ENCODE assay signal across 9 cellular contexts in the genomic region with DNA sequence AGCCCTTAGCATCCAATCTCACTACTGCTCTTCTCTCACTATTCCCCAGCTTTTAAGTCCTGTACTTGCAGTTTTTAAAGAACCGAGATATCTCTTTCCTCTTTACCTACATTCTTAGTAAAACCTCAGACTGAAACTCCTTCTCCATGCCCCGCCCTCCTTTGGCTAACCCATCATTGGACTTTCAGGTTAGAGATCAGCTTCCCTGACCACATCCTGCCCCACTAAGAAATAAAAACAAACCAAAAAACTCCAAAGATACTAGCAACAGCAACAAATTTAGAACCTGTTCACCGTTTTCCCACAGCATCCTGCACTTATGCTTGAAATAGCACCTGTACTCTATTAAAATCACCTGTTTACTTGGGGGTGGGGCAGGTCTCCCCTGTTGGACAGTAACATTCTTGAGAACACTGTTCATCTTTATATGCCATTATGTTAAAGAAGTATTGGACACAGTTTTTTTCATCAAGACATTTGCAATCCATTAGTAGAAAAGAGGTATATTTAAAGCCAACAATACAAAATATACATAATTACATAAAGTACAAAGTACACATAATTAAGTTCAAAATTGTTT. TPM values are rescaled to one million over a fixed set of nuclear protein-coding genes. Genes with fewer than 3 reads are reported as not detected.
DNase-seq lines count a peak whose midpoint lies in the region; ATAC-seq and TF ChIP-seq lines count a peak whose summit lies in the region.
"Had no signal": no experiment of that assay in that cellular context is flagged by ENCODE, and none has a peak within 500 bp of the region (broad histone marks: within the 10 kb centered on the region; RNA-seq: fewer than 3 reads in every experiment).

No MANE protein-coding gene starts in this region.

- H3K9me3 Mint-ChIP-seq in activated CD8-positive, alpha-beta T cell treated with anti-CD3 and anti-CD28 coated beads, Interleukin-2, amount 10 ng/mL, durations not matched to agents 7 days and 5 days (ENCODE audit: insufficient read depth) = peaks cover 5% of the 10 kb centered on the region
- H3K9me3 Mint-ChIP-seq: memory B cell had no signal

- no peak overlapping the region for H2BK12ac ChIP-seq in mesenchymal stem cell (ENCODE audit: low read length in 2 of 2)

- peaks cover 44% of the 10 kb centered on the region for H3K4me1 Mint-ChIP-seq in activated CD8-positive, alpha-beta T cell treated with anti-CD3 and anti-CD28 coated beads, Interleukin-2, amount 10 ng/mL, durations not matched to agents 7 days and 5 days (ENCODE audit: low read depth)

- POLR2A ChIA-PET in activated CD8-positive, alpha-beta T cell treated with anti-CD3 and anti-CD28 coated beads, Interleukin-2, amount 10 ng/mL, durations not matched to agents 7 days and 5 days (lab: Charles Lee) = interaction anchor here (0.7 to 5.1 kb wide), 5 partner anchors 16 to 47 kb away, joined by 3 to 40 read pairs (median 4); a partner anchor contains a TSS

- ATAC-seq in GM19395 (IDR thresholded peaks at IDR 0.05; ENCODE audit: unreplicated experiment) = peak; percentile 89
- peak; percentile 80 for ATAC-seq in HG03196 (IDR thresholded peaks at IDR 0.05; ENCODE audit: unreplicated experiment)
- ATAC-seq in activated CD8-positive, alpha-beta T cell treated with anti-CD3 and anti-CD28 coated beads, Interleukin-2, amount 10 ng/mL, durations not matched to agents 7 days and 5 days = peak; percentile 93

- no peak for TF ChIP-seq CTCF in ascending aorta (IDR thresholded peaks at IDR 0.05)

- H3K27ac ChIP-seq in mesenchymal stem cell (ENCODE audit: low read length, poor library complexity, severe bottlenecking) = no peak overlapping the region
- no peak overlapping the region for H3K27ac ChIP-seq in substantia nigra (ENCODE audit: low read depth, low read length, poor library complexity, severe bottlenecking)
- no peak overlapping the region for H3K27ac ChIP-seq in ascending aorta

- H3K27me3 ChIP-seq in mesenchymal stem cell (ENCODE audit: control insufficient read depth in 1 of 2, insufficient read depth in 1 of 2, low read length in 2 of 2) = no peaks in the 10 kb centered on the region
- H3K27me3 ChIP-seq in ascending aorta = no peaks in the 10 kb centered on the region

- H4K8ac ChIP-seq in mesenchymal stem cell (ENCODE audit: low read length) = no peak overlapping the region

- intact Hi-C loops in ascending aorta (cut with DNase I) = no loop called here

- H3K4me1 ChIP-seq in mesenchymal stem cell (ENCODE audit: control insufficient read depth, insufficient read depth, low read depth, low read length) = no peaks in the 10 kb centered on the region
- H3K4me1 ChIP-seq in ascending aorta = no peaks in the 10 kb centered on the region

- no peak overlapping the region for H2AK5ac ChIP-seq in mesenchymal stem cell (ENCODE audit: low read length, severe bottlenecking)

- H2BK5ac ChIP-seq in mesenchymal stem cell (ENCODE audit: low read depth, low read length, poor library complexity, severe bottlenecking) = no peak overlapping the region

- no peak overlapping the region for H2BK120ac ChIP-seq in mesenchymal stem cell (ENCODE audit: low read depth, low read length)

- H3K18ac ChIP-seq in mesenchymal stem cell (ENCODE audit: low read depth in 1 of 2, low read length in 2 of 2) = no peak overlapping the region

- peaks cover 6% of the 10 kb centered on the region for H3K27me3 Mint-ChIP-seq in activated CD8-positive, alpha-beta T cell treated with anti-CD3 and anti-CD28 coated beads, Interleukin-2, amount 10 ng/mL, durations not matched to agents 7 days and 5 days (ENCODE audit: low read depth)

- H3K4me3 Mint-ChIP-seq in activated CD8-positive, alpha-beta T cell treated with anti-CD3 and anti-CD28 coated beads, Interleukin-2, amount 10 ng/mL, durations not matched to agents 7 days and 5 days = peak overlapping the region; percentile 56
- H3K4me3 Mint-ChIP-seq: memory B cell had no signal

- peak overlapping the region; percentile 77 for H3K27ac Mint-ChIP-seq in activated CD8-positive, alpha-beta T cell treated with anti-CD3 and anti-CD28 coated beads, Interleukin-2, amount 10 ng/mL, durations not matched to agents 7 days and 5 days
- H3K27ac Mint-ChIP-seq: memory B cell had no signal

- H2BK15ac ChIP-seq in mesenchymal stem cell (ENCODE audit: low read depth, poor library complexity, severe bottlenecking) = no peak overlapping the region

- no peak overlapping the region for H3K9ac ChIP-seq in mesenchymal stem cell (ENCODE audit: low read length)

- H3K4ac ChIP-seq in mesenchymal stem cell (ENCODE audit: low read depth in 1 of 2, low read length in 2 of 2) = no peak overlapping the region

- H3K36me3 ChIP-seq in mesenchymal stem cell (ENCODE audit: control insufficient read depth in 1 of 2, insufficient read depth in 2 of 2, low read depth in 1 of 2, low read length in 2 of 2) = no peaks in the 10 kb centered on the region
- no peaks in the 10 kb centered on the region for H3K36me3 ChIP-seq in ascending aorta

- no peaks in the 10 kb centered on the region for H3K79me1 ChIP-seq in mesenchymal stem cell (replicated peaks; ENCODE audit: low read length, poor library complexity, severe bottlenecking)

- CTCF ChIA-PET in activated CD8-positive, alpha-beta T cell treated with anti-CD3 and anti-CD28 coated beads, Interleukin-2, amount 10 ng/mL, durations not matched to agents 7 days and 5 days (lab: Charles Lee) = interaction anchor here (0.7 to 3.5 kb wide), 6 partner anchors 11 to 282 kb away, joined by 3 to 9 read pairs (median 4); a partner anchor contains a TSS

- peak; percentile 91 for DNase-seq in activated CD8-positive, alpha-beta T cell treated with anti-CD3 and anti-CD28 coated beads, Interleukin-2, amount 10 ng/mL, durations not matched to agents 7 days and 5 days
- DNase-seq in stimulated activated CD8-positive, alpha-beta memory T cell treated with anti-CD3 and anti-CD28 coated beads, Interleukin-12 subunit alpha, Interleukin-12 subunit beta, amount 100 ng/mL, for 1 hour (ENCODE audit: low read depth) = peak; percentile 4
- DNase-seq in mesenchymal stem cell = no peak
- DNase-seq in substantia nigra (lab: John Stamatoyannopoulos, UW) = no peak
- no peak for DNase-seq in cerebellum (ENCODE audit: low spot score)
- no peak for DNase-seq in ascending aorta (ENCODE audit: low spot score in 2 of 2)

- H3K4me3 ChIP-seq in mesenchymal stem cell (ENCODE audit: insufficient read depth in 1 of 2, low read depth in 1 of 2, low read length in 2 of 2) = no peak overlapping the region
- no peak overlapping the region for H3K4me3 ChIP-seq in ascending aorta

- no peak overlapping the region for H3K23ac ChIP-seq in mesenchymal stem cell (ENCODE audit: low read length in 2 of 2)

- 86% methylated on average over 3 of the region's 3 CpGs for WGBS in mesenchymal stem cell

- no peak overlapping the region for H3K14ac ChIP-seq in mesenchymal stem cell (ENCODE audit: low read length in 2 of 2)

- H4K91ac ChIP-seq in mesenchymal stem cell (ENCODE audit: low read length) = no peak overlapping the region

- H3K4me2 ChIP-seq in mesenchymal stem cell (ENCODE audit: low read length, poor library complexity, severe bottlenecking) = no peak overlapping the region

- H3K36me3 Mint-ChIP-seq in activated CD8-positive, alpha-beta T cell treated with anti-CD3 and anti-CD28 coated beads, Interleukin-2, amount 10 ng/mL, durations not matched to agents 7 days and 5 days (ENCODE audit: low read depth) = peaks cover 7% of the 10 kb centered on the region
- H3K36me3 Mint-ChIP-seq: memory B cell had no signal

- no peaks in the 10 kb centered on the region for H3K9me3 ChIP-seq in mesenchymal stem cell (ENCODE audit: control insufficient read depth, low read length)
- no peaks in the 10 kb centered on the region for H3K9me3 ChIP-seq in ascending aorta

- H2AFZ ChIP-seq in mesenchymal stem cell (ENCODE audit: low read depth, low read length) = no peak overlapping the region

RNA-seq across cellular contexts. Expression of a gene that starts 16.3 kb away (rescaled TPM):
- 10 to 100 TPM; 36.3 to 38.7 TPM for total RNA-seq in activated CD8-positive, alpha-beta T cell treated with anti-CD3 and anti-CD28 coated beads, Interleukin-2, amount 10 ng/mL, durations not matched to agents 7 days and 5 days
- 29.4 TPM for polyA plus RNA-seq in mesenchymal stem cell (2013, experiment 1 of 2)
- 30.5 TPM for polyA plus RNA-seq in mesenchymal stem cell (2013, experiment 2 of 2)
- 43.3 TPM for total RNA-seq in cerebellum
- total RNA-seq in ascending aorta = 13.2 TPM

Comparison
In these comparisons a context has a peak if more than half of its experiments do, and no peak if none do; other contexts are left out.
1. DNase-seq: peak in activated CD8-positive, alpha-beta T cell treated with anti-CD3 and anti-CD28 coated beads, Interleukin-2, amount 10 ng/mL, durations not matched to agents 7 days and 5 days (single experiment) and stimulated activated CD8-positive, alpha-beta memory T cell treated with anti-CD3 and anti-CD28 coated beads, Interleukin-12 subunit alpha, Interleukin-12 subunit beta, amount 100 ng/mL, for 1 hour (single experiment); none in mesenchymal stem cell (single experiment), substantia nigra (0 of 49), cerebellum (single experiment) and ascending aorta (0 of 2).
2. Peak in every context shown above with its lines, with median percentiles within 50 percentile points of each other: ATAC-seq.